In genomic region chr17:78972507-78973105, GRCh38 we compare ENCODE assay signal across 1 cellular context.
TF ChIP-seq lines count a peak whose summit lies in the region.

No MANE protein-coding gene starts in this region.

TF ChIP-seq in H1, 55 proteins besides CTCF, POLR2A, EP300 and RAD21:
- TF ChIP-seq HDAC6 (IDR thresholded peaks at IDR 0.05; ENCODE audit: low read depth, low read length): no peak
- TF ChIP-seq EGR1 (IDR thresholded peaks at IDR 0.05; ENCODE audit: borderline replicate concordance, low read depth, low read length): no peak
- no peak for TF ChIP-seq RNF2 (IDR thresholded peaks at IDR 0.05; ENCODE audit: borderline replicate concordance, low read depth, low read length, missing control alignments, poor library complexity, severe bottlenecking)
- TF ChIP-seq TAF1 (IDR thresholded peaks at IDR 0.05; ENCODE audit: low read depth, low read length): no peak
- TF ChIP-seq CREB1 (IDR thresholded peaks at IDR 0.05): no peak
- TF ChIP-seq BCL11A (IDR thresholded peaks at IDR 0.05; ENCODE audit: low read depth in 2 of 2, low read length in 2 of 2): no peak
- no peak for TF ChIP-seq GABPA (IDR thresholded peaks at IDR 0.05; ENCODE audit: borderline replicate concordance, insufficient read depth, low read length)
- no peak for TF ChIP-seq CBX5 (IDR thresholded peaks at IDR 0.05; ENCODE audit: low read depth, low read length)
